Comparison of ENCODE assay signal across 8 cellular contexts in the genomic region with DNA sequence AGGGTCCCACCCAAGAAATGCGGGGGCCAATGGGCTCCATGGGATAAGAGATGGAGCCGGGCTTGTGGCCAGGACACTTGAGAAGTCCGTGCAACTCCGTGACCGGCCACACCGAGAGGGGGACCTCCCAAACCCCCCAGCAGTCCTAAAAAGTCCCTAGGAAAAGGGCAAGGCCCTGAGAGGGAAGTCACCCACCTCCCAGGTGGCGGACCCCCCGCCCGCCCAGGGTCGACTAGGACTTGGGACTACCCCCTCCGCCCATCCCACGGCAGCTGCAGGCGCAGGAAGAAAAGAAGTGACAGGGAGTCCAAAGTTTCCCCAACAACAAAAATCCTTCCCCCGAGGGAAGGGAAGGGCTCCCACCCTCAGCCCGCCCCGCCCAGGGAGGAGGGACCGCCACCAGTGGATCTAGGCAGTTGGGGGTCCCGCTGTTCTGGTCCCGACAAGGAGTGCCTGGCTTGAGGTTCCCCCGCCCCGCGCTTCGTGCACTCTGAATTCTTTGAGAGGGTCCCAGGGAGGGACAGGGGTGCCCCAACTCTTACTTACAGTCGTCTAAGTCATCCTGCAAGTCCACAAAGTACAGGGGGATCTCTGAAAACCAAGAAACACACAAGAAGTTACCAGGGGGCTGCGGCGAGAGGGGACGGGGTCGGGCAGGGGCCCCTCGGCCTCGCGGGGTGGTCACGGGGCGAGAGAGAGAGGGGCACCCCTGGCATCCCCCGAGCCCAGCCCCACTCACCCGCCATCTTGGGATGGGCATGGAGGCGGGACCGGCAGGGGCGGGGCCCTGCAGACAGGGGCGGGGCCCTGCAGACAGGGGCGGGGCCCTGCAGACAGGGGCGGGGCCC. TPM values are rescaled to one million over a fixed set of nuclear protein-coding genes. Genes with fewer than 3 reads are reported as not detected.
DNase-seq lines count a peak whose midpoint lies in the region; ATAC-seq and TF ChIP-seq lines count a peak whose summit lies in the region.

No MANE protein-coding gene starts in this region.

- intact Hi-C loops in dendritic cell treated with granulocyte-macrophage colony-stimulating factor and Interleukin-4, amounts not matched to agents 40 ng/mL and 50 ng/mL, for 4 days (cut with micrococcal nuclease): loop anchor here (5.0 to 10.0 kb wide), 3 partner anchors 72 to 594 kb away; a partner anchor contains a TSS
- intact Hi-C loops in lower leg skin (cut with DNase I; ENCODE audit: low total_unique reads): no loop called here

- H3K4me1 Mint-ChIP-seq in WTC11: peaks cover 15% of the 10 kb centered on the region
- H3K4me1 Mint-ChIP-seq in dendritic cell treated with granulocyte-macrophage colony-stimulating factor and Interleukin-4, amounts not matched to agents 40 ng/mL and 50 ng/mL, for 4 days (ENCODE audit: low read depth): peaks cover 53% of the 10 kb centered on the region
- H3K4me1 Mint-ChIP-seq in stimulated activated naive B cell treated with anti-CD40 and anti-IgM and Interleukin-4, amounts not matched to agents 10 μg/mL and 1 μg/mL and 100 μg/mL, for 72 hours: peaks cover 35 to 57% of the 10 kb centered on the region in 2 donors

- 4 to 7% methylated on average over 34 of the region's 41 CpGs for WGBS in lower leg skin, 2 donors

- H3K9me3 Mint-ChIP-seq in WTC11: no peaks in the 10 kb centered on the region
- H3K9me3 Mint-ChIP-seq in dendritic cell treated with granulocyte-macrophage colony-stimulating factor and Interleukin-4, amounts not matched to agents 40 ng/mL and 50 ng/mL, for 4 days: no peaks in the 10 kb centered on the region
- H3K9me3 Mint-ChIP-seq in stimulated activated naive B cell treated with anti-CD40 and anti-IgM and Interleukin-4, amounts not matched to agents 10 μg/mL and 1 μg/mL and 100 μg/mL, for 72 hours: no peaks in the 10 kb centered on the region

- CTCF ChIA-PET in WTC11 (lab: Charles Lee): interaction anchor here (1.2 kb wide), 2 partner anchors 51 to 61 kb away, joined by 4 read pairs; no protein-coding TSS in a partner anchor

- POLR2A ChIA-PET in WTC11 (lab: Charles Lee): interaction anchor here (0.8 to 1.1 kb wide), 2 partner anchors 53 to 80 kb away, joined by 3 to 4 read pairs; a partner anchor contains a TSS

- DNase-seq in COLO668 (lab: John Stamatoyannopoulos, UW; ENCODE audit: unreplicated experiment): peak; percentile 41
- peak; percentile 58 for DNase-seq in WTC11 (ENCODE audit: low spot score)
- DNase-seq in lower leg skin (ENCODE audit: low spot score in 2 of 2): peak; percentile 55 to 95
- DNase-seq in stimulated activated naive B cell treated with anti-CD40 and anti-IgM and Interleukin-4, amounts not matched to agents 10 μg/mL and 1 μg/mL and 100 μg/mL, for 72 hours: peak; percentile 57
- DNase-seq in NCI-H1930 (lab: John Stamatoyannopoulos, UW): no peak

- no peak overlapping the region for H3K27ac Mint-ChIP-seq in WTC11
- H3K27ac Mint-ChIP-seq in dendritic cell treated with granulocyte-macrophage colony-stimulating factor and Interleukin-4, amounts not matched to agents 40 ng/mL and 50 ng/mL, for 4 days: peak overlapping the region; percentile 91
- H3K27ac Mint-ChIP-seq in stimulated activated naive B cell treated with anti-CD40 and anti-IgM and Interleukin-4, amounts not matched to agents 10 μg/mL and 1 μg/mL and 100 μg/mL, for 72 hours: peak overlapping the region; percentile 98

- peaks cover 15% of the 10 kb centered on the region for H3K36me3 Mint-ChIP-seq in WTC11
- peaks cover 57% of the 10 kb centered on the region for H3K36me3 Mint-ChIP-seq in dendritic cell treated with granulocyte-macrophage colony-stimulating factor and Interleukin-4, amounts not matched to agents 40 ng/mL and 50 ng/mL, for 4 days (ENCODE audit: low read depth)
- H3K36me3 Mint-ChIP-seq in stimulated activated naive B cell treated with anti-CD40 and anti-IgM and Interleukin-4, amounts not matched to agents 10 μg/mL and 1 μg/mL and 100 μg/mL, for 72 hours: peaks cover 14 to 27% of the 10 kb centered on the region in 2 donors

- no peaks in the 10 kb centered on the region for H3K27me3 Mint-ChIP-seq in WTC11 (ENCODE audit: low read depth)
- H3K27me3 Mint-ChIP-seq in dendritic cell treated with granulocyte-macrophage colony-stimulating factor and Interleukin-4, amounts not matched to agents 40 ng/mL and 50 ng/mL, for 4 days: peaks cover 1% of the 10 kb centered on the region
- H3K27me3 Mint-ChIP-seq in stimulated activated naive B cell treated with anti-CD40 and anti-IgM and Interleukin-4, amounts not matched to agents 10 μg/mL and 1 μg/mL and 100 μg/mL, for 72 hours: no peaks in the 10 kb centered on the region

- H3K4me3 Mint-ChIP-seq in WTC11: peak overlapping the region; percentile 81
- peak overlapping the region; percentile 86 for H3K4me3 Mint-ChIP-seq in dendritic cell treated with granulocyte-macrophage colony-stimulating factor and Interleukin-4, amounts not matched to agents 40 ng/mL and 50 ng/mL, for 4 days
- peak overlapping the region; percentile 86 to 96 for H3K4me3 Mint-ChIP-seq in stimulated activated naive B cell treated with anti-CD40 and anti-IgM and Interleukin-4, amounts not matched to agents 10 μg/mL and 1 μg/mL and 100 μg/mL, for 72 hours

- peak; percentile 53 for ATAC-seq in GM19455 (IDR thresholded peaks at IDR 0.05; ENCODE audit: unreplicated experiment)
- peak; percentile 39 for ATAC-seq in HG03565 (IDR thresholded peaks at IDR 0.05; ENCODE audit: unreplicated experiment)
- peak; percentile 81 for ATAC-seq in WTC11
- peak; percentile 38 to 62 for ATAC-seq in stimulated activated naive B cell treated with anti-CD40 and anti-IgM and Interleukin-4, amounts not matched to agents 10 μg/mL and 1 μg/mL and 100 μg/mL, for 72 hours (replicated peaks)

- peak overlapping the region; percentile 42 for H3K4me3 ChIP-seq in lower leg skin (ENCODE audit: low read depth, poor library complexity, severe bottlenecking)

- no peak for TF ChIP-seq POLR2A in lower leg skin (IDR thresholded peaks at IDR 0.05)

- no peak for TF ChIP-seq CTCF in WTC11 (IDR thresholded peaks at IDR 0.05)
- TF ChIP-seq CTCF in lower leg skin (IDR thresholded peaks at IDR 0.05): no peak

TF ChIP-seq in WTC11, 78 proteins besides CTCF, POLR2A, EP300 and RAD21:
- TF ChIP-seq SP1 (CRISPR knock-in tag; conservative IDR thresholded peaks at IDR 0.05): peak; percentile 76; the same call in 1 of the 2 replicates
- TF ChIP-seq, protein P1, sequence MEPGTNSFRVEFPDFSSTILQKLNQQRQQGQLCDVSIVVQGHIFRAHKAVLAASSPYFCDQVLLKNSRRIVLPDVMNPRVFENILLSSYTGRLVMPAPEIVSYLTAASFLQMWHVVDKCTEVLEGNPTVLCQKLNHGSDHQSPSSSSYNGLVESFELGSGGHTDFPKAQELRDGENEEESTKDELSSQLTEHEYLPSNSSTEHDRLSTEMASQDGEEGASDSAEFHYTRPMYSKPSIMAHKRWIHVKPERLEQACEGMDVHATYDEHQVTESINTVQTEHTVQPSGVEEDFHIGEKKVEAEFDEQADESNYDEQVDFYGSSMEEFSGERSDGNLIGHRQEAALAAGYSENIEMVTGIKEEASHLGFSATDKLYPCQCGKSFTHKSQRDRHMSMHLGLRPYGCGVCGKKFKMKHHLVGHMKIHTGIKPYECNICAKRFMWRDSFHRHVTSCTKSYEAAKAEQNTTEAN (CRISPR knock-in tag; IDR thresholded peaks at IDR 0.05): no peak
TF ChIP-seq in WTC11: peak in this region for 1.

RNA-seq across cellular contexts. Expression of a gene that starts 0.6 kb away (rescaled TPM):
- total RNA-seq in WTC11 (2021): 5.7 to 6.6 TPM (median 6.0 TPM) in 3 replicates
- total RNA-seq in lower leg skin: 10 to 100 TPM; 18.3 to 21.6 (median 20.1) TPM

Comparison
In these comparisons a context has a peak if more than half of its experiments do, and no peak if none do; other contexts are left out.
1. DNase-seq: peak in COLO668 (single experiment), WTC11 (single experiment), lower leg skin (2 of 2) and stimulated activated naive B cell treated with anti-CD40 and anti-IgM and Interleukin-4, amounts not matched to agents 10 μg/mL and 1 μg/mL and 100 μg/mL, for 72 hours (single experiment); none in NCI-H1930 (0 of 2).
2. Peak in every context shown above with its lines, with median percentiles within 50 percentile points of each other: ATAC-seq and H3K4me3 Mint-ChIP-seq.